In genomic region chr9:83218411-83219090, GRCh38 we compare ENCODE assay signal across 11 cellular contexts.
DNase-seq lines count a peak whose midpoint lies in the region; ATAC-seq and TF ChIP-seq lines count a peak whose summit lies in the region.
"Had no signal": no experiment of that assay in that cellular context is flagged by ENCODE, and none has a peak within 500 bp of the region (broad histone marks: within the 10 kb centered on the region; RNA-seq: fewer than 3 reads in every experiment).

No MANE protein-coding gene starts in this region.

- H3K27ac Mint-ChIP-seq in MCF 10A (ENCODE audit: low read depth, unreplicated experiment) = no peak overlapping the region
- H3K27ac Mint-ChIP-seq in stimulated activated effector memory CD8-positive, alpha-beta T cell treated with anti-CD3 and anti-CD28 coated beads, Interleukin-12 subunit alpha, Interleukin-12 subunit beta, amount 100 ng/mL, for 72 hours = no peak overlapping the region

- H3K4me3 Mint-ChIP-seq in MCF 10A (ENCODE audit: unreplicated experiment) = peak overlapping the region; percentile 85
- peak overlapping the region; percentile 62 for H3K4me3 Mint-ChIP-seq in stimulated activated effector memory CD8-positive, alpha-beta T cell treated with anti-CD3 and anti-CD28 coated beads, Interleukin-12 subunit alpha, Interleukin-12 subunit beta, amount 100 ng/mL, for 72 hours

- no peak overlapping the region for H3K27ac ChIP-seq in lower lobe of right lung
- H3K27ac ChIP-seq: HL-60, SK-N-MC had no signal

- CTCF ChIA-PET in MCF 10A (lab: Yijun Ruan, JAX) = no interaction called here

- no peaks in the 10 kb centered on the region for H3K4me1 Mint-ChIP-seq in MCF 10A (ENCODE audit: insufficient read depth, unreplicated experiment)
- H3K4me1 Mint-ChIP-seq in stimulated activated effector memory CD8-positive, alpha-beta T cell treated with anti-CD3 and anti-CD28 coated beads, Interleukin-12 subunit alpha, Interleukin-12 subunit beta, amount 100 ng/mL, for 72 hours = peaks cover 19% of the 10 kb centered on the region

- DNase-seq in MG63 (no peak), MCF 10A (ENCODE audit: unreplicated experiment) (no peak), lower lobe of right lung (no peak), omental fat pad (ENCODE audit: low spot score) (no peak), NCI-H226 (no peak)
- no peak for DNase-seq in stimulated activated effector memory CD8-positive, alpha-beta T cell treated with anti-CD3 and anti-CD28 coated beads, Interleukin-12 subunit alpha, Interleukin-12 subunit beta, amount 100 ng/mL, for 72 hours (ENCODE audit: low spot score in 2 of 2)
- DNase-seq: activated CD4-positive, alpha-beta T cell treated with anti-CD3 and anti-CD28 coated beads, Interleukin-2, amount 50 U/mL, for 4 hours; DND-41 had no signal

- H3K36me3 ChIP-seq in MG63 (no peaks in the 10 kb centered on the region), lower lobe of right lung (no peaks in the 10 kb centered on the region)

- intact Hi-C loops in MCF 10A (cut with micrococcal nuclease) (loop anchor here (1.0 kb wide), 1 partner anchor 326 kb away; no protein-coding TSS in a partner anchor), lower lobe of right lung (cut with DNase I) (no loop called here)

- H3K9me3 ChIP-seq in MG63 (no peaks in the 10 kb centered on the region), lower lobe of right lung (no peaks in the 10 kb centered on the region)

- H3K27me3 ChIP-seq in MG63 (no peaks in the 10 kb centered on the region), lower lobe of right lung (ENCODE audit: low read depth) (no peaks in the 10 kb centered on the region)

- H3K4me3 ChIP-seq in MG63 = peak overlapping the region; percentile 47
- H3K4me3 ChIP-seq in lower lobe of right lung = peak overlapping the region; percentile 65

- no peaks in the 10 kb centered on the region for H3K36me3 Mint-ChIP-seq in MCF 10A (ENCODE audit: insufficient read depth, unreplicated experiment)
- H3K36me3 Mint-ChIP-seq in stimulated activated effector memory CD8-positive, alpha-beta T cell treated with anti-CD3 and anti-CD28 coated beads, Interleukin-12 subunit alpha, Interleukin-12 subunit beta, amount 100 ng/mL, for 72 hours = no peaks in the 10 kb centered on the region

- TF ChIP-seq CTCF in MCF 10A (IDR thresholded peaks at IDR 0.05; ENCODE audit: unreplicated experiment) (no peak), lower lobe of right lung (IDR thresholded peaks at IDR 0.05) (no peak), omental fat pad (IDR thresholded peaks at IDR 0.05) (no peak)

- no peaks in the 10 kb centered on the region for H3K27me3 Mint-ChIP-seq in MCF 10A (ENCODE audit: insufficient read depth, unreplicated experiment)

- BruUV-seq in MCF 10A (replicated peaks; lab: Mats Ljungman, UMichigan) = no TSS peak

- peaks cover 13% of the 10 kb centered on the region for H3K4me1 ChIP-seq in lower lobe of right lung

- ATAC-seq in lower lobe of right lung (peak in 1 of 2 donors; percentile 17), omental fat pad (ENCODE audit: low FRiP score) (no peak), esophagus mucosa (no peak)
- no peak for ATAC-seq in stimulated activated effector memory CD8-positive, alpha-beta T cell treated with anti-CD3 and anti-CD28 coated beads, Interleukin-12 subunit alpha, Interleukin-12 subunit beta, amount 100 ng/mL, for 72 hours

- POLR2A ChIA-PET in MCF 10A (lab: Yijun Ruan, JAX) = interaction anchor here (0.7 kb wide), 1 partner anchor 157 kb away, joined by 3 read pairs; no protein-coding TSS in a partner anchor

- H3K9me3 Mint-ChIP-seq in MCF 10A (ENCODE audit: unreplicated experiment) = no peaks in the 10 kb centered on the region
- no peaks in the 10 kb centered on the region for H3K9me3 Mint-ChIP-seq in stimulated activated effector memory CD8-positive, alpha-beta T cell treated with anti-CD3 and anti-CD28 coated beads, Interleukin-12 subunit alpha, Interleukin-12 subunit beta, amount 100 ng/mL, for 72 hours
